Comparison of ENCODE assay signal across 1 cellular context in the genomic region with DNA sequence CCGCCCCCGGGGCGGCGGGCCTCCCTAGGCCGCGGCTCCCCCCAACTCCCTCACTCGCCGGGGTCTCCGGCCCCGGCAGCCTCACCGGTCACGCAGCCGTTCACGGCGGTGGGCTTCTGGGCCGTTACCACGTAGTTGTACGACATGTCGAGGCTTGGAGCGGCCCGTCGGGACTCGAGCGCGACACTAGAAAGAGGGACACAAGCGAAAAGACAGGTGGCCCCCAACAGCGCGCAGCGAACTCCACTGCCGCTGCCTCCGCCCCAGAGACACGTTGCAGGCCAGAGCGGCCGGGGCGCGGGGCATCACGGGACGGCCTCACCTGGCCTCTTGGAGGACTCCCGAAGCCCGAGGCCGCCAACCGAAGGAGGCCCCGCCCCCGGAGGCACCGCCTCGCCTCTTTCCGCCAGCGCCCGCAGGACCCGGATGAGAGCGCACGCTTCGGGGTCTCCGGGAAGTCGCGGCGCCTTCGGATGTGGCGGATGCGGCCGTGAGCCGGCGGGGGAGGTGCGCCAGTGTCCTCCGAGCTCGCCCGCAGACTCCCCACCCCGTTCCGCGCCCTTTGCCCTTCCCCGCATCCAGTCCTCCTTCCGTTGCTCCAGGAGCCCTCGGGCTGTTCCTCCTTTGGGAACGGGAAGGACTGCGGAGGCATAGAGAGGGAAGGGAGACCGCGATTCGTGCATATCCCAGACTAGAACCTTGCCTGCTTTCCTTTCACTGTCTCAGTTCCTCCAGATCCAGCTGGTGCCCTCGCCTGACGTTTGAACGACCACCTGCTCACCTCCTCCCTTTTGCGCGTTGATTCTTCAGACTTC.
TF ChIP-seq lines count a peak whose summit lies in the region.

A gene (minus strand): TSS at position 283 of the 815 bp plus-strand sequence. CDS start 137 bp downstream, at position 146.
A gene with protein sequence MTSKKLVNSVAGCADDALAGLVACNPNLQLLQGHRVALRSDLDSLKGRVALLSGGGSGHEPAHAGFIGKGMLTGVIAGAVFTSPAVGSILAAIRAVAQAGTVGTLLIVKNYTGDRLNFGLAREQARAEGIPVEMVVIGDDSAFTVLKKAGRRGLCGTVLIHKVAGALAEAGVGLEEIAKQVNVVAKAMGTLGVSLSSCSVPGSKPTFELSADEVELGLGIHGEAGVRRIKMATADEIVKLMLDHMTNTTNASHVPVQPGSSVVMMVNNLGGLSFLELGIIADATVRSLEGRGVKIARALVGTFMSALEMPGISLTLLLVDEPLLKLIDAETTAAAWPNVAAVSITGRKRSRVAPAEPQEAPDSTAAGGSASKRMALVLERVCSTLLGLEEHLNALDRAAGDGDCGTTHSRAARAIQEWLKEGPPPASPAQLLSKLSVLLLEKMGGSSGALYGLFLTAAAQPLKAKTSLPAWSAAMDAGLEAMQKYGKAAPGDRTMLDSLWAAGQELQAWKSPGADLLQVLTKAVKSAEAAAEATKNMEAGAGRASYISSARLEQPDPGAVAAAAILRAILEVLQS (plus strand): TSS at position 406 of the 815 bp plus-strand sequence. CDS start 1,501 bp downstream, outside the sequence.

TF ChIP-seq in K562, 482 proteins besides CTCF, POLR2A, EP300 and RAD21 (continued from another document and continues in another):
- TF ChIP-seq, protein P1, sequence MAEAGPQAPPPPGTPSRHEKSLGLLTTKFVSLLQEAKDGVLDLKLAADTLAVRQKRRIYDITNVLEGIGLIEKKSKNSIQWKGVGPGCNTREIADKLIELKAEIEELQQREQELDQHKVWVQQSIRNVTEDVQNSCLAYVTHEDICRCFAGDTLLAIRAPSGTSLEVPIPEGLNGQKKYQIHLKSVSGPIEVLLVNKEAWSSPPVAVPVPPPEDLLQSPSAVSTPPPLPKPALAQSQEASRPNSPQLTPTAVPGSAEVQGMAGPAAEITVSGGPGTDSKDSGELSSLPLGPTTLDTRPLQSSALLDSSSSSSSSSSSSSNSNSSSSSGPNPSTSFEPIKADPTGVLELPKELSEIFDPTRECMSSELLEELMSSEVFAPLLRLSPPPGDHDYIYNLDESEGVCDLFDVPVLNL (CRISPR knock-in tag; IDR thresholded peaks at IDR 0.05; ENCODE audit: low read depth): peak; percentile 63
- TF ChIP-seq ZNF324 (CRISPR knock-in tag; IDR thresholded peaks at IDR 0.05) (no peak), FOXK2 (conservative IDR thresholded peaks at IDR 0.05 in 1 of 2, IDR thresholded peaks at IDR 0.05 in 1 of 2; ENCODE audit: low read depth in 2 of 2) (no peak), ZNF57 (CRISPR knock-in tag; IDR thresholded peaks at IDR 0.05) (no peak), ZNF124 (CRISPR knock-in tag; IDR thresholded peaks at IDR 0.05) (no peak), ZNF75A (CRISPR knock-in tag; IDR thresholded peaks at IDR 0.05) (no peak), SAFB2 (IDR thresholded peaks at IDR 0.05; ENCODE audit: borderline replicate concordance, low read depth, low read length, severe bottlenecking) (no peak), TAF9B (IDR thresholded peaks at IDR 0.05; ENCODE audit: partially characterized antibody) (peak; percentile 76), ESRRB (CRISPR knock-in tag; IDR thresholded peaks at IDR 0.05; ENCODE audit: borderline replicate concordance) (no peak), HDAC3 (IDR thresholded peaks at IDR 0.05; ENCODE audit: borderline replicate concordance, partially characterized antibody) (no peak), NFE2 (IDR thresholded peaks at IDR 0.05; ENCODE audit: low read depth) (no peak), PCBP1 (IDR thresholded peaks at IDR 0.05; ENCODE audit: low read depth, low read length, poor library complexity, severe bottlenecking) (peak; percentile 40), NFATC3 (IDR thresholded peaks at IDR 0.05) (no peak), RFX1 (IDR thresholded peaks at IDR 0.05) (no peak), KAT8 (IDR thresholded peaks at IDR 0.05; ENCODE audit: low read depth) (no peak), RFX7 (CRISPR knock-in tag; IDR thresholded peaks at IDR 0.05) (no peak), ZNF224 (CRISPR knock-in tag; IDR thresholded peaks at IDR 0.05) (no peak), PTRF (tag; IDR thresholded peaks at IDR 0.05) (no peak), NCOA4 (IDR thresholded peaks at IDR 0.05; ENCODE audit: partially characterized antibody) (no peak), TCF7L2 (IDR thresholded peaks at IDR 0.05; ENCODE audit: low read depth, low read length) (no peak), KDM1A (IDR thresholded peaks at IDR 0.05) (no peak), GABPA (tag; conservative IDR thresholded peaks at IDR 0.05; ENCODE audit: low read depth) (peak; percentile 73), ADNP (tag; IDR thresholded peaks at IDR 0.05) (no peak), BCL6 (CRISPR knock-in tag; IDR thresholded peaks at IDR 0.05) (no peak), ZNF77 (CRISPR knock-in tag; IDR thresholded peaks at IDR 0.05) (no peak), STAG1 (CRISPR knock-in tag; IDR thresholded peaks at IDR 0.05; ENCODE audit: borderline replicate concordance) (no peak), ELF4 (CRISPR knock-in tag; IDR thresholded peaks at IDR 0.05) (no peak), POLR3A (IDR thresholded peaks at IDR 0.05; ENCODE audit: borderline replicate concordance, extremely low read depth, insufficient read depth, insufficient read length) (no peak), SP2 (IDR thresholded peaks at IDR 0.05; ENCODE audit: extremely low read depth, low read depth, low read length, poor library complexity, severe bottlenecking) (peak; percentile 96)
- TF ChIP-seq, protein P2, sequence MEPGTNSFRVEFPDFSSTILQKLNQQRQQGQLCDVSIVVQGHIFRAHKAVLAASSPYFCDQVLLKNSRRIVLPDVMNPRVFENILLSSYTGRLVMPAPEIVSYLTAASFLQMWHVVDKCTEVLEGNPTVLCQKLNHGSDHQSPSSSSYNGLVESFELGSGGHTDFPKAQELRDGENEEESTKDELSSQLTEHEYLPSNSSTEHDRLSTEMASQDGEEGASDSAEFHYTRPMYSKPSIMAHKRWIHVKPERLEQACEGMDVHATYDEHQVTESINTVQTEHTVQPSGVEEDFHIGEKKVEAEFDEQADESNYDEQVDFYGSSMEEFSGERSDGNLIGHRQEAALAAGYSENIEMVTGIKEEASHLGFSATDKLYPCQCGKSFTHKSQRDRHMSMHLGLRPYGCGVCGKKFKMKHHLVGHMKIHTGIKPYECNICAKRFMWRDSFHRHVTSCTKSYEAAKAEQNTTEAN (CRISPR knock-in tag; IDR thresholded peaks at IDR 0.05): no peak
- TF ChIP-seq, protein P3, sequence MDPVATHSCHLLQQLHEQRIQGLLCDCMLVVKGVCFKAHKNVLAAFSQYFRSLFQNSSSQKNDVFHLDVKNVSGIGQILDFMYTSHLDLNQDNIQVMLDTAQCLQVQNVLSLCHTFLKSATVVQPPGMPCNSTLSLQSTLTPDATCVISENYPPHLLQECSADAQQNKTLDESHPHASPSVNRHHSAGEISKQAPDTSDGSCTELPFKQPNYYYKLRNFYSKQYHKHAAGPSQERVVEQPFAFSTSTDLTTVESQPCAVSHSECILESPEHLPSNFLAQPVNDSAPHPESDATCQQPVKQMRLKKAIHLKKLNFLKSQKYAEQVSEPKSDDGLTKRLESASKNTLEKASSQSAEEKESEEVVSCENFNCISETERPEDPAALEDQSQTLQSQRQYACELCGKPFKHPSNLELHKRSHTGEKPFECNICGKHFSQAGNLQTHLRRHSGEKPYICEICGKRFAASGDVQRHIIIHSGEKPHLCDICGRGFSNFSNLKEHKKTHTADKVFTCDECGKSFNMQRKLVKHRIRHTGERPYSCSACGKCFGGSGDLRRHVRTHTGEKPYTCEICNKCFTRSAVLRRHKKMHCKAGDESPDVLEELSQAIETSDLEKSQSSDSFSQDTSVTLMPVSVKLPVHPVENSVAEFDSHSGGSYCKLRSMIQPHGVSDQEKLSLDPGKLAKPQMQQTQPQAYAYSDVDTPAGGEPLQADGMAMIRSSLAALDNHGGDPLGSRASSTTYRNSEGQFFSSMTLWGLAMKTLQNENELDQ (CRISPR knock-in tag; IDR thresholded peaks at IDR 0.05; ENCODE audit: borderline replicate concordance): no peak
- TF ChIP-seq, protein P4, sequence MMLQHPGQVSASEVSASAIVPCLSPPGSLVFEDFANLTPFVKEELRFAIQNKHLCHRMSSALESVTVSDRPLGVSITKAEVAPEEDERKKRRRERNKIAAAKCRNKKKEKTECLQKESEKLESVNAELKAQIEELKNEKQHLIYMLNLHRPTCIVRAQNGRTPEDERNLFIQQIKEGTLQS (IDR thresholded peaks at IDR 0.05): no peak
- TF ChIP-seq, protein P4 (CRISPR knock-in tag; conservative IDR thresholded peaks at IDR 0.05): no peak
- TF ChIP-seq, protein P5, sequence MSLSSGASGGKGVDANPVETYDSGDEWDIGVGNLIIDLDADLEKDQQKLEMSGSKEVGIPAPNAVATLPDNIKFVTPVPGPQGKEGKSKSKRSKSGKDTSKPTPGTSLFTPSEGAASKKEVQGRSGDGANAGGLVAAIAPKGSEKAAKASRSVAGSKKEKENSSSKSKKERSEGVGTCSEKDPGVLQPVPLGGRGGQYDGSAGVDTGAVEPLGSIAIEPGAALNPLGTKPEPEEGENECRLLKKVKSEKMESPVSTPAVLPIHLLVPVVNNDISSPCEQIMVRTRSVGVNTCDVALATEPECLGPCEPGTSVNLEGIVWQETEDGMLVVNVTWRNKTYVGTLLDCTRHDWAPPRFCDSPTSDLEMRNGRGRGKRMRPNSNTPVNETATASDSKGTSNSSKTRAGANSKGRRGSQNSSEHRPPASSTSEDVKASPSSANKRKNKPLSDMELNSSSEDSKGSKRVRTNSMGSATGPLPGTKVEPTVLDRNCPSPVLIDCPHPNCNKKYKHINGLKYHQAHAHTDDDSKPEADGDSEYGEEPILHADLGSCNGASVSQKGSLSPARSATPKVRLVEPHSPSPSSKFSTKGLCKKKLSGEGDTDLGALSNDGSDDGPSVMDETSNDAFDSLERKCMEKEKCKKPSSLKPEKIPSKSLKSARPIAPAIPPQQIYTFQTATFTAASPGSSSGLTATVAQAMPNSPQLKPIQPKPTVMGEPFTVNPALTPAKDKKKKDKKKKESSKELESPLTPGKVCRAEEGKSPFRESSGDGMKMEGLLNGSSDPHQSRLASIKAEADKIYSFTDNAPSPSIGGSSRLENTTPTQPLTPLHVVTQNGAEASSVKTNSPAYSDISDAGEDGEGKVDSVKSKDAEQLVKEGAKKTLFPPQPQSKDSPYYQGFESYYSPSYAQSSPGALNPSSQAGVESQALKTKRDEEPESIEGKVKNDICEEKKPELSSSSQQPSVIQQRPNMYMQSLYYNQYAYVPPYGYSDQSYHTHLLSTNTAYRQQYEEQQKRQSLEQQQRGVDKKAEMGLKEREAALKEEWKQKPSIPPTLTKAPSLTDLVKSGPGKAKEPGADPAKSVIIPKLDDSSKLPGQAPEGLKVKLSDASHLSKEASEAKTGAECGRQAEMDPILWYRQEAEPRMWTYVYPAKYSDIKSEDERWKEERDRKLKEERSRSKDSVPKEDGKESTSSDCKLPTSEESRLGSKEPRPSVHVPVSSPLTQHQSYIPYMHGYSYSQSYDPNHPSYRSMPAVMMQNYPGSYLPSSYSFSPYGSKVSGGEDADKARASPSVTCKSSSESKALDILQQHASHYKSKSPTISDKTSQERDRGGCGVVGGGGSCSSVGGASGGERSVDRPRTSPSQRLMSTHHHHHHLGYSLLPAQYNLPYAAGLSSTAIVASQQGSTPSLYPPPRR (CRISPR knock-in tag; IDR thresholded peaks at IDR 0.05; ENCODE audit: borderline replicate concordance): peak; percentile 94; the same call in 1 of the 2 replicates
- TF ChIP-seq, protein P6, sequence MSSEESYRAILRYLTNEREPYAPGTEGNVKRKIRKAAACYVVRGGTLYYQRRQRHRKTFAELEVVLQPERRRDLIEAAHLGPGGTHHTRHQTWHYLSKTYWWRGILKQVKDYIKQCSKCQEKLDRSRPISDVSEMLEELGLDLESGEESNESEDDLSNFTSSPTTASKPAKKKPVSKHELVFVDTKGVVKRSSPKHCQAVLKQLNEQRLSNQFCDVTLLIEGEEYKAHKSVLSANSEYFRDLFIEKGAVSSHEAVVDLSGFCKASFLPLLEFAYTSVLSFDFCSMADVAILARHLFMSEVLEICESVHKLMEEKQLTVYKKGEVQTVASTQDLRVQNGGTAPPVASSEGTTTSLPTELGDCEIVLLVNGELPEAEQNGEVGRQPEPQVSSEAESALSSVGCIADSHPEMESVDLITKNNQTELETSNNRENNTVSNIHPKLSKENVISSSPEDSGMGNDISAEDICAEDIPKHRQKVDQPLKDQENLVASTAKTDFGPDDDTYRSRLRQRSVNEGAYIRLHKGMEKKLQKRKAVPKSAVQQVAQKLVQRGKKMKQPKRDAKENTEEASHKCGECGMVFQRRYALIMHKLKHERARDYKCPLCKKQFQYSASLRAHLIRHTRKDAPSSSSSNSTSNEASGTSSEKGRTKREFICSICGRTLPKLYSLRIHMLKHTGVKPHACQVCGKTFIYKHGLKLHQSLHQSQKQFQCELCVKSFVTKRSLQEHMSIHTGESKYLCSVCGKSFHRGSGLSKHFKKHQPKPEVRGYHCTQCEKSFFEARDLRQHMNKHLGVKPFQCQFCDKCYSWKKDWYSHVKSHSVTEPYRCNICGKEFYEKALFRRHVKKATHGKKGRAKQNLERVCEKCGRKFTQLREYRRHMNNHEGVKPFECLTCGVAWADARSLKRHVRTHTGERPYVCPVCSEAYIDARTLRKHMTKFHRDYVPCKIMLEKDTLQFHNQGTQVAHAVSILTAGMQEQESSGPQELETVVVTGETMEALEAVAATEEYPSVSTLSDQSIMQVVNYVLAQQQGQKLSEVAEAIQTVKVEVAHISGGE (CRISPR knock-in tag; IDR thresholded peaks at IDR 0.05): 0 out of 6 replicates have a peak, but pooled peaks of 1 of the 3 experiments have one; percentile 51
- TF ChIP-seq, protein P7, sequence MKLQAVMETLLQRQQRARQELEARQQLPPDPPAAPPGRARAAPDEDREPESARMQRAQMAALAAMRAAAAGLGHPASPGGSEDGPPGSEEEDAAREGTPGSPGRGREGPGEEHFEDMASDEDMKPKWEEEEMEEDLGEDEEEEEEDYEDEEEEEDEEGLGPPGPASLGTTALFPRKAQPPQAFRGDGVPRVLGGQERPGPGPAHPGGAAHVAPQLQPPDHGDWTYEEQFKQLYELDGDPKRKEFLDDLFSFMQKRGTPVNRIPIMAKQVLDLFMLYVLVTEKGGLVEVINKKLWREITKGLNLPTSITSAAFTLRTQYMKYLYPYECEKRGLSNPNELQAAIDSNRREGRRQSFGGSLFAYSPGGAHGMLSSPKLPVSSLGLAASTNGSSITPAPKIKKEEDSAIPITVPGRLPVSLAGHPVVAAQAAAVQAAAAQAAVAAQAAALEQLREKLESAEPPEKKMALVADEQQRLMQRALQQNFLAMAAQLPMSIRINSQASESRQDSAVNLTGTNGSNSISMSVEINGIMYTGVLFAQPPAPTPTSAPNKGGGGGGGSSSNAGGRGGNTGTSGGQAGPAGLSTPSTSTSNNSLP (IDR thresholded peaks at IDR 0.05; ENCODE audit: borderline replicate concordance, low read depth, low read length): no peak
- TF ChIP-seq, protein P8, sequence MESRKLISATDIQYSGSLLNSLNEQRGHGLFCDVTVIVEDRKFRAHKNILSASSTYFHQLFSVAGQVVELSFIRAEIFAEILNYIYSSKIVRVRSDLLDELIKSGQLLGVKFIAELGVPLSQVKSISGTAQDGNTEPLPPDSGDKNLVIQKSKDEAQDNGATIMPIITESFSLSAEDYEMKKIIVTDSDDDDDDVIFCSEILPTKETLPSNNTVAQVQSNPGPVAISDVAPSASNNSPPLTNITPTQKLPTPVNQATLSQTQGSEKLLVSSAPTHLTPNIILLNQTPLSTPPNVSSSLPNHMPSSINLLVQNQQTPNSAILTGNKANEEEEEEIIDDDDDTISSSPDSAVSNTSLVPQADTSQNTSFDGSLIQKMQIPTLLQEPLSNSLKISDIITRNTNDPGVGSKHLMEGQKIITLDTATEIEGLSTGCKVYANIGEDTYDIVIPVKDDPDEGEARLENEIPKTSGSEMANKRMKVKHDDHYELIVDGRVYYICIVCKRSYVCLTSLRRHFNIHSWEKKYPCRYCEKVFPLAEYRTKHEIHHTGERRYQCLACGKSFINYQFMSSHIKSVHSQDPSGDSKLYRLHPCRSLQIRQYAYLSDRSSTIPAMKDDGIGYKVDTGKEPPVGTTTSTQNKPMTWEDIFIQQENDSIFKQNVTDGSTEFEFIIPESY (CRISPR knock-in tag; IDR thresholded peaks at IDR 0.05): no peak
